ENCODE assay signal across 11 cellular contexts in genomic region chr20:2822073-2822472, GRCh38. TPM values are rescaled to one million over a fixed set of nuclear protein-coding genes. Genes with fewer than 3 reads are reported as not detected.
DNase-seq lines count a peak whose midpoint lies in the region; ATAC-seq lines count a peak whose summit lies in the region.
"Had no signal": no experiment of that assay in that cellular context is flagged by ENCODE, and none has a peak within 500 bp of the region (broad histone marks: within the 10 kb centered on the region; RNA-seq: fewer than 3 reads in every experiment).

No MANE protein-coding gene starts in this region.

- H3K27me3 Mint-ChIP-seq in activated T-cell treated with anti-CD3 and anti-CD28 coated beads, Interleukin-2, amount 50 U/mL, for 72 hours (ENCODE audit: low read depth) = peaks cover 38% of the 10 kb centered on the region
- peaks cover 10 to 20% (median 15%) of the 10 kb centered on the region in 5 donors for H3K27me3 Mint-ChIP-seq in naive thymus-derived CD8-positive, alpha-beta T cell

- H3K4me3 Mint-ChIP-seq in activated T-cell treated with anti-CD3 and anti-CD28 coated beads, Interleukin-2, amount 50 U/mL, for 72 hours = peak overlapping the region in 1 of 2 donors; percentile 47
- H3K4me3 Mint-ChIP-seq in naive thymus-derived CD8-positive, alpha-beta T cell = peak overlapping the region in 8 of 10 donors; percentile 50 to 84 (median 78)

- H3K9me3 Mint-ChIP-seq in activated T-cell treated with anti-CD3 and anti-CD28 coated beads, Interleukin-2, amount 50 U/mL, for 72 hours = no peaks in the 10 kb centered on the region
- no peaks in the 10 kb centered on the region for H3K9me3 Mint-ChIP-seq in naive thymus-derived CD8-positive, alpha-beta T cell
- H3K9me3 Mint-ChIP-seq: IgD-negative memory B cell had no signal

- intact Hi-C loops in left ventricle myocardium superior (cut with micrococcal nuclease) = no loop called here

- POLR2A ChIA-PET in naive thymus-derived CD8-positive, alpha-beta T cell (lab: Charles Lee) = interaction anchor here (1.2 to 2.6 kb wide), 3 partner anchors 12 to 81 kb away, joined by 3 to 13 read pairs (median 6); partner anchors contain the start of genes PCED1A and VPS16

- ATAC-seq in activated T-cell treated with anti-CD3 and anti-CD28 coated beads, Interleukin-2, amount 50 U/mL, for 72 hours (replicated peaks in 1 of 2) = peak; percentile 60 to 72
- ATAC-seq in naive thymus-derived CD8-positive, alpha-beta T cell = peak; percentile 88 to 96
- no peak for ATAC-seq in left ventricle myocardium superior
- no peak for ATAC-seq in HG02571 (IDR thresholded peaks at IDR 0.05; ENCODE audit: unreplicated experiment)

- no peak overlapping the region for H3K27ac Mint-ChIP-seq in activated T-cell treated with anti-CD3 and anti-CD28 coated beads, Interleukin-2, amount 50 U/mL, for 72 hours
- peak overlapping the region in 2 of 10 donors; percentile 22 to 51 for H3K27ac Mint-ChIP-seq in naive thymus-derived CD8-positive, alpha-beta T cell
- H3K27ac Mint-ChIP-seq: IgD-negative memory B cell had no signal

- DNase-seq in CMK (ENCODE audit: low read depth) (peak; percentile 49), Ammon's horn (ENCODE audit: low spot score) (no peak), left ventricle myocardium superior (no peak), NCI-H1048 (lab: John Stamatoyannopoulos, UW) (no peak)
- DNase-seq in Jurkat, Clone E6-1 (ENCODE audit: low read depth, low spot score) = peak; percentile 88
- peak; percentile 25 to 26 for DNase-seq in activated T-cell treated with anti-CD3 and anti-CD28 coated beads, Interleukin-2, amount 50 U/mL, for 72 hours
- DNase-seq in naive thymus-derived CD8-positive, alpha-beta T cell = peak in 7 of 10 donors; percentile 42 to 76 (median 62)
- DNase-seq: GOT3 had no signal

- H3K4me3 ChIP-seq in Jurkat, Clone E6-1 (ENCODE audit: low read length) = no peak overlapping the region

- peaks cover 29% of the 10 kb centered on the region for H3K4me1 Mint-ChIP-seq in activated T-cell treated with anti-CD3 and anti-CD28 coated beads, Interleukin-2, amount 50 U/mL, for 72 hours (ENCODE audit: low read depth)
- H3K4me1 Mint-ChIP-seq in naive thymus-derived CD8-positive, alpha-beta T cell = peaks cover 19 to 39% (median 29%) of the 10 kb centered on the region in 4 donors

- no peaks in the 10 kb centered on the region for H3K36me3 Mint-ChIP-seq in activated T-cell treated with anti-CD3 and anti-CD28 coated beads, Interleukin-2, amount 50 U/mL, for 72 hours (ENCODE audit: insufficient read depth in 2 of 2)
- H3K36me3 Mint-ChIP-seq in naive thymus-derived CD8-positive, alpha-beta T cell = no peaks in the 10 kb centered on the region
- H3K36me3 Mint-ChIP-seq: IgD-negative memory B cell had no signal

RNA-seq across cellular contexts. Expression of gene TMEM239, which starts 5.9 kb away (rescaled TPM):
- polyA plus RNA-seq in Jurkat, Clone E6-1 (2012; ENCODE audit: insufficient read depth, insufficient read length) = not detected
- not detected for total RNA-seq in activated T-cell treated with anti-CD3 and anti-CD28 coated beads, Interleukin-2, amount 50 U/mL, for 72 hours
- total RNA-seq in naive thymus-derived CD8-positive, alpha-beta T cell = not detected
- polyA plus RNA-seq in naive thymus-derived CD8-positive, alpha-beta T cell = not detected
- not detected for total RNA-seq in left ventricle myocardium superior
- total RNA-seq: epithelial cell of proximal tubule had no signal
- polyA plus RNA-seq: IgD-negative memory B cell had no signal

RNA-seq across cellular contexts. Expression of gene C20orf141, which starts 7.3 kb away (rescaled TPM):
- not detected for polyA plus RNA-seq in Jurkat, Clone E6-1 (2012; ENCODE audit: insufficient read depth, insufficient read length)
- not detected for total RNA-seq in activated T-cell treated with anti-CD3 and anti-CD28 coated beads, Interleukin-2, amount 50 U/mL, for 72 hours
- not detected for total RNA-seq in naive thymus-derived CD8-positive, alpha-beta T cell
- polyA plus RNA-seq in naive thymus-derived CD8-positive, alpha-beta T cell = not detected
- total RNA-seq in left ventricle myocardium superior = not detected
- total RNA-seq: epithelial cell of proximal tubule had no signal
- polyA plus RNA-seq: IgD-negative memory B cell had no signal

RNA-seq across cellular contexts. Expression of gene PCED1A, which starts 18.4 kb away (rescaled TPM):
- polyA plus RNA-seq in Jurkat, Clone E6-1 (2012; ENCODE audit: insufficient read depth, insufficient read length) = 45.4 TPM
- total RNA-seq in activated T-cell treated with anti-CD3 and anti-CD28 coated beads, Interleukin-2, amount 50 U/mL, for 72 hours = 10 to 100 TPM; 52.8 to 58.9 TPM
- 100 to 1,000 TPM in 1 of 2 experiments, 10 to 100 TPM in 1; 89.5 to 101 TPM for total RNA-seq in naive thymus-derived CD8-positive, alpha-beta T cell
- 10 to 100 TPM; 21.9 to 29.6 (median 23.6) TPM for polyA plus RNA-seq in naive thymus-derived CD8-positive, alpha-beta T cell
- 10.2 TPM for total RNA-seq in left ventricle myocardium superior

RNA-seq across cellular contexts. Expression of gene VPS16, which starts 18.5 kb away (rescaled TPM):
- 65.6 TPM for polyA plus RNA-seq in Jurkat, Clone E6-1 (2012; ENCODE audit: insufficient read depth, insufficient read length)
- 10 to 100 TPM; 54.3 to 60.7 TPM for total RNA-seq in activated T-cell treated with anti-CD3 and anti-CD28 coated beads, Interleukin-2, amount 50 U/mL, for 72 hours
- 10 to 100 TPM; 57.6 to 57.8 TPM for total RNA-seq in naive thymus-derived CD8-positive, alpha-beta T cell
- polyA plus RNA-seq in naive thymus-derived CD8-positive, alpha-beta T cell = 10 to 100 TPM; 34.6 to 40.6 (median 39.3) TPM
- 15.8 TPM for total RNA-seq in left ventricle myocardium superior

RNA-seq across cellular contexts. Expression of gene CPXM1, which starts 21.6 kb away (rescaled TPM):
- polyA plus RNA-seq in Jurkat, Clone E6-1 (2012; ENCODE audit: insufficient read depth, insufficient read length) = 102 TPM
- total RNA-seq in activated T-cell treated with anti-CD3 and anti-CD28 coated beads, Interleukin-2, amount 50 U/mL, for 72 hours = 1 to 10 TPM; 4.0 to 4.4 TPM
- under 1 TPM in 1 of 2 experiments, not detected in 1; 0.39 TPM for total RNA-seq in naive thymus-derived CD8-positive, alpha-beta T cell
- polyA plus RNA-seq in naive thymus-derived CD8-positive, alpha-beta T cell = under 1 TPM; 0.27 to 0.56 (median 0.31) TPM
- total RNA-seq in left ventricle myocardium superior = 1.7 TPM

Comparison
In these comparisons a context has a peak if more than half of its experiments do, and no peak if none do; other contexts are left out.
1. DNase-seq: peak in CMK (single experiment), Jurkat, Clone E6-1 (single experiment), activated T-cell treated with anti-CD3 and anti-CD28 coated beads, Interleukin-2, amount 50 U/mL, for 72 hours (2 of 2) and naive thymus-derived CD8-positive, alpha-beta T cell (7 of 10); none in Ammon's horn (single experiment), left ventricle myocardium superior (single experiment) and NCI-H1048 (single experiment).
2. ATAC-seq: peak in activated T-cell treated with anti-CD3 and anti-CD28 coated beads, Interleukin-2, amount 50 U/mL, for 72 hours (2 of 2) and naive thymus-derived CD8-positive, alpha-beta T cell (2 of 2); none in left ventricle myocardium superior (single experiment) and HG02571 (single experiment).